Comparison of ENCODE assay signal across 1 cellular context in genomic region chr9:107270082-107270481, GRCh38.
TF ChIP-seq lines count a peak whose summit lies in the region.

No MANE protein-coding gene starts in this region.

TF ChIP-seq in HepG2, 621 proteins besides CTCF, POLR2A, EP300 and RAD21:
- TF ChIP-seq MAF1 (CRISPR knock-in tag; IDR thresholded peaks at IDR 0.05; ENCODE audit: borderline replicate concordance) = no peak
- no peak for TF ChIP-seq RNF2 (conservative IDR thresholded peaks at IDR 0.05; ENCODE audit: low read depth)
- TF ChIP-seq RAD51 (IDR thresholded peaks at IDR 0.05; ENCODE audit: borderline replicate concordance) = no peak
- no peak for TF ChIP-seq FLYWCH1 (CRISPR knock-in tag; IDR thresholded peaks at IDR 0.05)
- TF ChIP-seq CREB1 (IDR thresholded peaks at IDR 0.05) = no peak
- 0 out of 2 replicates have a peak, but pooled peaks have one; percentile 11 for TF ChIP-seq CREB1 (CRISPR knock-in tag; IDR thresholded peaks at IDR 0.05)
- TF ChIP-seq POGZ (CRISPR knock-in tag; IDR thresholded peaks at IDR 0.05) = no peak
- TF ChIP-seq PTBP1 (IDR thresholded peaks at IDR 0.05; ENCODE audit: low read depth, low read length, poor library complexity, severe bottlenecking) = no peak
- no peak for TF ChIP-seq ETV5 (CRISPR knock-in tag; IDR thresholded peaks at IDR 0.05; ENCODE audit: borderline replicate concordance)
- peak; percentile 2; the same call in 1 of the 2 replicates for TF ChIP-seq ELF3 (CRISPR knock-in tag; IDR thresholded peaks at IDR 0.05)
- no peak for TF ChIP-seq CENPX (CRISPR knock-in tag; IDR thresholded peaks at IDR 0.05)
- 0 out of 2 replicates have a peak, but pooled peaks have one; percentile 23 for TF ChIP-seq SMYD3 (CRISPR knock-in tag; IDR thresholded peaks at IDR 0.05)
